In the genomic region with DNA sequence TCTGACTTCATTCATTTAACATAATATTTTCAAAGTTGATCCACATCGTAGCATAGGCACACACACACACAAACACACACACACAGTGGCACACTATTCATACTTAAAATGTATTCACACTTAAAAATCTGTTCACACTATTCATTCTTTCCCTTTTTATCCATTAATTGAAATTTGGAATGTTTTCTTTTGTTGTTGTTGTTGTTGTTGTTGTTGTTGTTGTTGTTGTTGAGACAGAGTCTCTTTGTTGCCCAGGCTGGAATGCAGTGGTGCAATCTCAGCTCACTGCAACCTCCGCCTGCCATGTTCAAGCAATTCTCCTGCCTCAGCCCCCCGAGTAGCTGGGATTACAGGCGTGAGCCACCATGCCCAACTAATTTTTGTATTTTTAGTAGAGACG, we compare ENCODE assay signal across 6 cellular contexts.
DNase-seq lines count a peak whose midpoint lies in the region; ATAC-seq, FAIRE-seq and TF ChIP-seq lines count a peak whose summit lies in the region.
"Not testable (repeated sequence)": the region's sequence is repeated elsewhere in the genome, so short reads cannot be mapped to it uniquely, and the experiment has no call there.

No MANE protein-coding gene starts in this region.

- TF ChIP-seq CTCF in CD4-positive, alpha-beta T cell (IDR thresholded peaks at IDR 0.05); endodermal cell (conservative IDR thresholded peaks at IDR 0.05); HepG2 (CRISPR knock-in tag; IDR thresholded peaks at IDR 0.05): not testable (repeated sequence)

- not testable (repeated sequence) for H3K9me3 Mint-ChIP-seq in CD4-positive, alpha-beta T cell; activated T-cell treated with anti-CD3 and anti-CD28 coated beads, Interleukin-2, amount 50 U/mL, for 72 hours; activated naive CD4-positive, alpha-beta T cell treated with anti-CD3 and anti-CD28 coated beads, Interleukin-2, amount 10 ng/mL, durations not matched to agents 7 days and 5 days; endodermal cell

- H3K79me2 ChIP-seq in HepG2 (ENCODE audit: insufficient read depth, low read length): not testable (repeated sequence)

- not testable (repeated sequence) for H3K4me3 ChIP-seq in endodermal cell (ENCODE audit: low read length); HepG2 (replicated peaks in 1 of 3; ENCODE audit: insufficient read depth in 1 of 3, low read depth in 2 of 3, low read length in 3 of 3)

- not testable (repeated sequence) for BruUV-seq in HepG2 (replicated peaks; lab: Mats Ljungman, UMichigan)

- H3K36me3 ChIP-seq in endodermal cell (ENCODE audit: control insufficient read depth, insufficient read depth, low read length) (peaks cover 54% of the 10 kb centered on the region), HepG2 (replicated peaks in 1 of 2; ENCODE audit: control insufficient read depth in 1 of 2, insufficient read depth in 2 of 2, low read length in 2 of 2) (peaks cover 8 to 42% of the 10 kb centered on the region in 2 experiments)

- FAIRE-seq in GM12891 (lab: Jason Lieb, UNC): peak; percentile 47
- not testable (repeated sequence) for FAIRE-seq in HepG2 (lab: Jason Lieb, UNC)

- TF ChIP-seq POLR2A in GM12891 (IDR thresholded peaks at IDR 0.05; ENCODE audit: low read depth, low read length); HepG2 (IDR thresholded peaks at IDR 0.05; ENCODE audit: insufficient read depth in 1 of 2, low read depth in 2 of 2, low read length in 2 of 2): not testable (repeated sequence)

- not testable (repeated sequence) for H3K4me3 Mint-ChIP-seq in CD4-positive, alpha-beta T cell; activated T-cell treated with anti-CD3 and anti-CD28 coated beads, Interleukin-2, amount 50 U/mL, for 72 hours; activated naive CD4-positive, alpha-beta T cell treated with anti-CD3 and anti-CD28 coated beads, Interleukin-2, amount 10 ng/mL, durations not matched to agents 7 days and 5 days; endodermal cell

- TF ChIP-seq RAD21 in HepG2 (CRISPR knock-in tag; IDR thresholded peaks at IDR 0.05): not testable (repeated sequence)

- H3K27me3 Mint-ChIP-seq in CD4-positive, alpha-beta T cell; activated T-cell treated with anti-CD3 and anti-CD28 coated beads, Interleukin-2, amount 50 U/mL, for 72 hours (ENCODE audit: low read depth); activated naive CD4-positive, alpha-beta T cell treated with anti-CD3 and anti-CD28 coated beads, Interleukin-2, amount 10 ng/mL, durations not matched to agents 7 days and 5 days; endodermal cell (ENCODE audit: insufficient read depth): not testable (repeated sequence)

- H3K4me2 ChIP-seq in HepG2 (ENCODE audit: low read depth, low read length): not testable (repeated sequence)

- DNase-seq in CD4-positive, alpha-beta T cell; GM12891 (ENCODE audit: insufficient read length, low spot score); activated T-cell treated with anti-CD3 and anti-CD28 coated beads, Interleukin-2, amount 50 U/mL, for 72 hours; activated naive CD4-positive, alpha-beta T cell treated with anti-CD3 and anti-CD28 coated beads, Interleukin-2, amount 10 ng/mL, durations not matched to agents 7 days and 5 days; endodermal cell; HepG2 (ENCODE audit: low spot score): not testable (repeated sequence)

- in situ Hi-C loops in HepG2 (cut with HindIII; ENCODE audit: extremely low pct_ligation_motif_present, low pct_unique_long_range_greater_than_20kb): not testable (repeated sequence)

- peaks cover 79% of the 10 kb centered on the region for H3K36me3 Mint-ChIP-seq in CD4-positive, alpha-beta T cell (ENCODE audit: low read depth)
- H3K36me3 Mint-ChIP-seq in activated T-cell treated with anti-CD3 and anti-CD28 coated beads, Interleukin-2, amount 50 U/mL, for 72 hours (ENCODE audit: insufficient read depth in 2 of 2): peaks cover 3 to 33% of the 10 kb centered on the region in 2 donors
- H3K36me3 Mint-ChIP-seq in activated naive CD4-positive, alpha-beta T cell treated with anti-CD3 and anti-CD28 coated beads, Interleukin-2, amount 10 ng/mL, durations not matched to agents 7 days and 5 days: peaks cover 51% of the 10 kb centered on the region
- H3K36me3 Mint-ChIP-seq in endodermal cell (ENCODE audit: low read depth): peaks cover 62% of the 10 kb centered on the region

- not testable (repeated sequence) for H3K4me1 ChIP-seq in endodermal cell (ENCODE audit: control insufficient read depth, insufficient read depth, low read length); HepG2 (ENCODE audit: insufficient read depth, low read length)

- intact Hi-C loops in CD4-positive, alpha-beta T cell (cut with DNase I, micrococcal nuclease); HepG2 (cut with micrococcal nuclease; ENCODE audit: unreplicated experiment): not testable (repeated sequence)

- POLR2A ChIA-PET in CD4-positive, alpha-beta T cell (lab: Charles Lee); HepG2 (lab: Yijun Ruan, JAX): not testable (repeated sequence)

- H4K20me1 ChIP-seq in HepG2 (ENCODE audit: insufficient read depth, low read length): not testable (repeated sequence)

- not testable (repeated sequence) for TF ChIP-seq EP300 in HepG2 (IDR thresholded peaks at IDR 0.05; ENCODE audit: low read depth in 2 of 2, low read length in 2 of 2); HepG2 (CRISPR knock-in tag; IDR thresholded peaks at IDR 0.05; ENCODE audit: borderline replicate concordance)

- H2AFZ ChIP-seq in HepG2 (ENCODE audit: low read length): not testable (repeated sequence)

- WGBS in endodermal cell (ENCODE audit: insufficient coverage in 1 of 2, insufficient read length in 1 of 2), 2 experiments: 94 to 98% methylated on average over 4 to 5 of the region's 5 CpGs
- 96% methylated on average over 5 of the region's 5 CpGs for WGBS in HepG2 (ENCODE audit: low lambda C conversion rate)

- H3K9ac ChIP-seq in endodermal cell (ENCODE audit: extremely low read depth, low read length, poor library complexity, severe bottlenecking); HepG2 (ENCODE audit: insufficient read depth, low read depth, low read length): not testable (repeated sequence)

- H3K27ac Mint-ChIP-seq in CD4-positive, alpha-beta T cell: peak overlapping the region; percentile 40
- H3K27ac Mint-ChIP-seq in activated T-cell treated with anti-CD3 and anti-CD28 coated beads, Interleukin-2, amount 50 U/mL, for 72 hours: peak overlapping the region; percentile 24
- peak overlapping the region; percentile 69 for H3K27ac Mint-ChIP-seq in activated naive CD4-positive, alpha-beta T cell treated with anti-CD3 and anti-CD28 coated beads, Interleukin-2, amount 10 ng/mL, durations not matched to agents 7 days and 5 days
- H3K27ac Mint-ChIP-seq in endodermal cell: peak overlapping the region; percentile 20

- peaks cover 13% of the 10 kb centered on the region for H3K4me1 Mint-ChIP-seq in CD4-positive, alpha-beta T cell (ENCODE audit: low read depth)
- peaks cover 18% of the 10 kb centered on the region for H3K4me1 Mint-ChIP-seq in activated T-cell treated with anti-CD3 and anti-CD28 coated beads, Interleukin-2, amount 50 U/mL, for 72 hours (ENCODE audit: low read depth)
- peaks cover 19% of the 10 kb centered on the region for H3K4me1 Mint-ChIP-seq in activated naive CD4-positive, alpha-beta T cell treated with anti-CD3 and anti-CD28 coated beads, Interleukin-2, amount 10 ng/mL, durations not matched to agents 7 days and 5 days
- H3K4me1 Mint-ChIP-seq in endodermal cell: not testable (repeated sequence)

- CTCF ChIA-PET in CD4-positive, alpha-beta T cell (lab: Charles Lee); activated naive CD4-positive, alpha-beta T cell treated with anti-CD3 and anti-CD28 coated beads, Interleukin-2, amount 10 ng/mL, durations not matched to agents 7 days and 5 days (lab: Charles Lee); HepG2 (lab: Yijun Ruan, JAX; ENCODE audit: low intra/inter-chr PET ratio, low total read pairs): not testable (repeated sequence)

- H3K27ac ChIP-seq in CD4-positive, alpha-beta T cell (ENCODE audit: low read depth, low read length); endodermal cell (ENCODE audit: low read depth, low read length); HepG2 (ENCODE audit: extremely low read length, insufficient read depth, low read length): not testable (repeated sequence)

- H3K9me3 ChIP-seq in CD4-positive, alpha-beta T cell (ENCODE audit: control insufficient read depth, low read length); endodermal cell (ENCODE audit: control insufficient read depth, low read length); HepG2 (ENCODE audit: low read length): not testable (repeated sequence)

- not testable (repeated sequence) for H3K27me3 ChIP-seq in CD4-positive, alpha-beta T cell (ENCODE audit: control insufficient read depth, insufficient read depth, low read length); endodermal cell (ENCODE audit: control insufficient read depth, insufficient read depth, low read length, poor library complexity, severe bottlenecking); HepG2 (ENCODE audit: control insufficient read depth in 1 of 2, insufficient read depth in 2 of 2, low read length in 2 of 2)

- not testable (repeated sequence) for ATAC-seq in CD4-positive, alpha-beta T cell (ENCODE audit: poor library complexity); activated T-cell treated with anti-CD3 and anti-CD28 coated beads, Interleukin-2, amount 50 U/mL, for 72 hours (replicated peaks in 1 of 2); HepG2

TF ChIP-seq in HepG2, 621 proteins besides CTCF, POLR2A, EP300 and RAD21:
- TF ChIP-seq FOXP1 (IDR thresholded peaks at IDR 0.05): peak; percentile 94
- TF ChIP-seq FOXP1 (CRISPR knock-in tag; IDR thresholded peaks at IDR 0.05): not testable (repeated sequence)
TF ChIP-seq in HepG2: peak in this region for 1; not testable (repeated sequence) for 620.
